In genomic region chr1:153967109-153967999, GRCh38 we compare ENCODE assay signal across 8 cellular contexts. TPM values are rescaled to one million over a fixed set of nuclear protein-coding genes. Genes with fewer than 3 reads are reported as not detected.
DNase-seq lines count a peak whose midpoint lies in the region; ATAC-seq and TF ChIP-seq lines count a peak whose summit lies in the region.

CREB3L4 (plus strand) TSS chr1:153967902; CDS start chr1:153968526, 624 bp downstream.

- H3K27ac Mint-ChIP-seq in activated CD4-positive, alpha-beta memory T cell treated with anti-CD3 and anti-CD28 coated beads for 36 hours = peak within 1 kb of the TSS; percentile 90

- H3K4me1 Mint-ChIP-seq in activated CD4-positive, alpha-beta memory T cell treated with anti-CD3 and anti-CD28 coated beads for 36 hours (ENCODE audit: low read depth) = peaks cover 41% of the 10 kb centered on the region

- peak; percentile 92 for DNase-seq in CMK (ENCODE audit: low read depth)
- DNase-seq in HK-2 (ENCODE audit: unreplicated experiment) = peak; percentile 94
- DNase-seq in NCI-H82 (lab: John Stamatoyannopoulos, UW) = peak; percentile 100
- peak; percentile 92 for DNase-seq in activated CD4-positive, alpha-beta memory T cell treated with anti-CD3 and anti-CD28 coated beads for 36 hours
- DNase-seq in lower lobe of right lung = peak; percentile 93
- peak; percentile 50 to 61 (median 60) for DNase-seq in stimulated activated CD4-positive, alpha-beta T cell treated with anti-CD3 and anti-CD28 coated beads, TNF-alpha, amount 100 ng/mL, for 4 hours (ENCODE audit: low read depth in 3 of 3)

- H3K4me1 ChIP-seq in ectodermal cell (ENCODE audit: control insufficient read depth, insufficient read depth, low read length) = peaks cover 3% of the 10 kb centered on the region
- H3K4me1 ChIP-seq in lower lobe of right lung = peaks cover 39% of the 10 kb centered on the region

- H3K27ac ChIP-seq in ectodermal cell (ENCODE audit: insufficient read depth, low read depth, low read length, poor library complexity, severe bottlenecking) (peak within 1 kb of the TSS; percentile 96), lower lobe of right lung (peak within 1 kb of the TSS; percentile 94)

- CTCF ChIA-PET in activated CD4-positive, alpha-beta memory T cell treated with anti-CD3 and anti-CD28 coated beads for 36 hours (lab: Charles Lee) = interaction anchor here (0.7 to 4.7 kb wide), 13 partner anchors 9 to 434 kb away, joined by 3 to 44 read pairs (median 3); partner anchors contain the start of genes CRTC2, DENND4B, JTB and RAB13

- peak within 1 kb of the TSS; percentile 87 for H3K4me3 Mint-ChIP-seq in activated CD4-positive, alpha-beta memory T cell treated with anti-CD3 and anti-CD28 coated beads for 36 hours

- H3K36me3 ChIP-seq in ectodermal cell (ENCODE audit: control insufficient read depth, insufficient read depth, low read length) (no peaks in the 10 kb centered on the region), lower lobe of right lung (no peaks in the 10 kb centered on the region)

- WGBS in ectodermal cell, 2 experiments = 1% methylated on average over 60 of the region's 60 CpGs

- peaks cover 11% of the 10 kb centered on the region for H3K36me3 Mint-ChIP-seq in activated CD4-positive, alpha-beta memory T cell treated with anti-CD3 and anti-CD28 coated beads for 36 hours

- peak; percentile 50 for TF ChIP-seq CTCF in lower lobe of right lung (IDR thresholded peaks at IDR 0.05)

- no peaks in the 10 kb centered on the region for H3K9me3 Mint-ChIP-seq in activated CD4-positive, alpha-beta memory T cell treated with anti-CD3 and anti-CD28 coated beads for 36 hours

- no peaks in the 10 kb centered on the region for H3K27me3 Mint-ChIP-seq in activated CD4-positive, alpha-beta memory T cell treated with anti-CD3 and anti-CD28 coated beads for 36 hours

- H3K27me3 ChIP-seq in ectodermal cell (ENCODE audit: control insufficient read depth, insufficient read depth, low read length, poor library complexity, severe bottlenecking) (no peaks in the 10 kb centered on the region), lower lobe of right lung (ENCODE audit: low read depth) (no peaks in the 10 kb centered on the region)

- ATAC-seq in GM19455 (IDR thresholded peaks at IDR 0.05; ENCODE audit: unreplicated experiment) (peak; percentile 73), lower lobe of right lung (peak; percentile 90 to 91)

- POLR2A ChIA-PET in activated CD4-positive, alpha-beta memory T cell treated with anti-CD3 and anti-CD28 coated beads for 36 hours (lab: Charles Lee) = interaction anchor here (0.8 to 4.1 kb wide), 12 partner anchors 9 to 422 kb away, joined by 3 to 79 read pairs (median 6); partner anchors contain the start of genes CRTC2, DENND4B, GATAD2B and JTB

- H3K9me3 ChIP-seq in ectodermal cell (ENCODE audit: control insufficient read depth, low read length) = no peaks in the 10 kb centered on the region
- H3K9me3 ChIP-seq in lower lobe of right lung = no peaks in the 10 kb centered on the region

- intact Hi-C loops in activated CD4-positive, alpha-beta memory T cell treated with anti-CD3 and anti-CD28 coated beads for 36 hours (cut with micrococcal nuclease) = loop anchor here (1.0 to 10.0 kb wide), 7 partner anchors 9 to 467 kb away; partner anchors contain the start of genes CRTC2, GATAD2B, HAX1 and JTB
- intact Hi-C loops in lower lobe of right lung (cut with DNase I) = no loop called here

- H3K4me3 ChIP-seq in ectodermal cell (ENCODE audit: insufficient read depth, low read depth, low read length) = peak within 1 kb of the TSS; percentile 62
- H3K4me3 ChIP-seq in lower lobe of right lung = peak within 1 kb of the TSS; percentile 73

RNA-seq across cellular contexts. Expression of gene CREB3L4, which starts in this region (rescaled TPM):
- 1 to 10 TPM; 8.5 to 8.7 TPM for total RNA-seq in activated CD4-positive, alpha-beta memory T cell treated with anti-CD3 and anti-CD28 coated beads for 36 hours
- 31.2 TPM for polyA plus RNA-seq in ectodermal cell (2013, experiment 1 of 4)
- 29.9 TPM for polyA plus RNA-seq in ectodermal cell (2013, experiment 2 of 4)
- polyA plus RNA-seq in ectodermal cell (2013, experiment 3 of 4) = 29.5 TPM
- 35.7 TPM for polyA plus RNA-seq in ectodermal cell (2013, experiment 4 of 4)
- 12.2 TPM for total RNA-seq in lower lobe of right lung

Comparison
In these comparisons a context has a peak if more than half of its experiments do, and no peak if none do; other contexts are left out.
1. Peak in every context shown above with its lines: DNase-seq, ATAC-seq, H3K4me3 ChIP-seq and H3K27ac ChIP-seq.